ENCODE assay signal across 16 cellular contexts in genomic region chr1:22177354-22178003, GRCh38. TPM values are rescaled to one million over a fixed set of nuclear protein-coding genes. Genes with fewer than 3 reads are reported as not detected.
DNase-seq lines count a peak whose midpoint lies in the region; ATAC-seq and TF ChIP-seq lines count a peak whose summit lies in the region.
"Had no signal": no experiment of that assay in that cellular context is flagged by ENCODE, and none has a peak within 500 bp of the region (broad histone marks: within the 10 kb centered on the region; RNA-seq: fewer than 3 reads in every experiment).

No MANE protein-coding gene starts in this region.

- TF ChIP-seq CTCF in WERI-Rb-1 (IDR thresholded peaks at IDR 0.05; ENCODE audit: low read depth, low read length): no peak

- H3K9me3 ChIP-seq in WERI-Rb-1 (ENCODE audit: severe bottlenecking): no peaks in the 10 kb centered on the region
- H3K9me3 ChIP-seq: lower lobe of right lung had no signal

- DNase-seq in DMS53 (lab: John Stamatoyannopoulos, UW) (peak; percentile 21), DMS53 treated with DMSO at 0.1 percent for 48 hours (lab: John Stamatoyannopoulos, UW; ENCODE audit: unreplicated experiment) (no peak), WERI-Rb-1 (no peak), NCI-H524 treated with DMSO at 0.1 percent for 48 hours (lab: John Stamatoyannopoulos, UW) (no peak), cortex of kidney (lab: John Stamatoyannopoulos, UW) (no peak)
- DNase-seq: activated CD4-positive, alpha-beta T cell treated with anti-CD3 and anti-CD28 coated beads, Interleukin-2, amount 50 U/mL, for 1 hour; foreskin fibroblast; lower lobe of right lung; naive thymus-derived CD8-positive, alpha-beta T cell; NCI-H2107; Right ventricle myocardium superior had no signal

- peak; percentile 55 for ATAC-seq in GM19025 (IDR thresholded peaks at IDR 0.05; ENCODE audit: low read depth, unreplicated experiment)
- peak; percentile 47 for ATAC-seq in HG03108 (IDR thresholded peaks at IDR 0.05; ENCODE audit: unreplicated experiment)
- ATAC-seq in esophagus mucosa: peak; percentile 63
- ATAC-seq: lower lobe of right lung; naive thymus-derived CD8-positive, alpha-beta T cell had no signal

- H3K27ac ChIP-seq in WERI-Rb-1: no peak overlapping the region
- H3K27ac ChIP-seq: 22Rv1, lower lobe of right lung had no signal

- no peaks in the 10 kb centered on the region for H3K27me3 ChIP-seq in WERI-Rb-1 (ENCODE audit: insufficient read depth, low read depth, severe bottlenecking)

- H3K36me3 ChIP-seq in WERI-Rb-1: no peaks in the 10 kb centered on the region
- H3K36me3 ChIP-seq: lower lobe of right lung had no signal

- H3K4me3 ChIP-seq in WERI-Rb-1 (ENCODE audit: low read depth, low read length): no peak overlapping the region
- H3K4me3 ChIP-seq: lower lobe of right lung had no signal

RNA-seq across cellular contexts. Expression of gene WNT4, which starts 34.6 kb away (rescaled TPM):
- total RNA-seq in esophagus mucosa: 7.7 TPM
- total RNA-seq: naive thymus-derived CD8-positive, alpha-beta T cell; Right ventricle myocardium superior; T-helper 2 cell treated with Interferon-gamma antibody and Interleukin-4, amounts not matched to agents 100 ng/mL and 5 ng/mL, for 36 hours had no signal
